ENCODE assay signal across 10 cellular contexts in genomic region chr17:41691031-41691777, GRCh38. TPM values are rescaled to one million over a fixed set of nuclear protein-coding genes. Genes with fewer than 3 reads are reported as not detected.
A peak's percentile ranks its signal among the peaks of the same experiment; 100 is the strongest.
DNase-seq lines count a peak whose midpoint lies in the region; ATAC-seq and TF ChIP-seq lines count a peak whose summit lies in the region.
"Had no signal": no experiment of that assay in that cellular context is flagged by ENCODE, and none has a peak within 500 bp of the region (broad histone marks: within the 10 kb centered on the region; RNA-seq: fewer than 3 reads in every experiment).

No MANE protein-coding gene starts in this region.

- 67 to 71% methylated on average over 10 of the region's 10 CpGs for WGBS in tibial nerve, 2 donors

- H3K9me3 Mint-ChIP-seq in CD14-positive monocyte (peaks cover 0 to 3% (median under 1%) of the 10 kb centered on the region in 7 donors), IgD-negative memory B cell (peaks cover 0 to 4% (median 0%) of the 10 kb centered on the region in 3 donors), MCF 10A (ENCODE audit: unreplicated experiment) (no peaks in the 10 kb centered on the region), naive B cell (no peaks in the 10 kb centered on the region)

- DNase-seq in CD14-positive monocyte (ENCODE audit: low spot score) (no peak), MCF 10A (ENCODE audit: unreplicated experiment) (no peak), naive B cell (peak; percentile 28), NCI-H2196 treated with DMSO at 0.1 percent for 48 hours (lab: John Stamatoyannopoulos, UW; ENCODE audit: unreplicated experiment) (no peak), tibial nerve (ENCODE audit: low spot score in 2 of 2) (no peak), DMS 273 treated with DMSO at 0.1 percent for 48 hours (lab: John Stamatoyannopoulos, UW) (no peak)
- DNase-seq: kidney had no signal

- ATAC-seq in naive B cell (ENCODE audit: low read depth in 2 of 2) (no peak), HG03521 (IDR thresholded peaks at IDR 0.05; ENCODE audit: unreplicated experiment) (no peak)

- H3K36me3 Mint-ChIP-seq in CD14-positive monocyte (peaks cover 45 to 58% of the 10 kb centered on the region in 2 donors), IgD-negative memory B cell (peaks cover 7% of the 10 kb centered on the region), MCF 10A (ENCODE audit: insufficient read depth, unreplicated experiment) (peaks cover 73% of the 10 kb centered on the region), naive B cell (peaks cover 9 to 16% of the 10 kb centered on the region in 2 donors)

- no peaks in the 10 kb centered on the region for H3K27me3 ChIP-seq in tibial nerve

- CTCF ChIA-PET in MCF 10A (lab: Yijun Ruan, JAX), result interaction anchor here (0.5 to 2.0 kb wide), 5 partner anchors 12 to 862 kb away, joined by 3 to 6 read pairs (median 4); partner anchors contain the start of gene HSD17B1

- peak overlapping the region; percentile 99 to 100 (median 99) for H3K27ac Mint-ChIP-seq in CD14-positive monocyte
- peak overlapping the region; percentile 100 for H3K27ac Mint-ChIP-seq in IgD-negative memory B cell
- no peak overlapping the region for H3K27ac Mint-ChIP-seq in MCF 10A (ENCODE audit: low read depth, unreplicated experiment)
- peak overlapping the region; percentile 72 to 100 (median 91) for H3K27ac Mint-ChIP-seq in naive B cell

- intact Hi-C loops in CD14-positive monocyte (cut with micrococcal nuclease) (no loop called here), MCF 10A (cut with micrococcal nuclease) (no loop called here)

- TF ChIP-seq CTCF in CD14-positive monocyte (IDR thresholded peaks at IDR 0.05) (no peak), MCF 10A (IDR thresholded peaks at IDR 0.05; ENCODE audit: unreplicated experiment) (no peak), tibial nerve (IDR thresholded peaks at IDR 0.05) (no peak)

- peaks cover 39% of the 10 kb centered on the region for H3K4me1 Mint-ChIP-seq in CD14-positive monocyte
- H3K4me1 Mint-ChIP-seq in IgD-negative memory B cell, result peaks cover 19 to 38% (median 28%) of the 10 kb centered on the region in 3 donors
- peaks cover 6% of the 10 kb centered on the region for H3K4me1 Mint-ChIP-seq in MCF 10A (ENCODE audit: insufficient read depth, unreplicated experiment)
- H3K4me1 Mint-ChIP-seq in naive B cell, result peaks cover 30 to 65% (median 56%) of the 10 kb centered on the region in 3 donors

- H3K27me3 Mint-ChIP-seq in CD14-positive monocyte (ENCODE audit: low read depth in 3 of 3), result peaks cover 0 to 19% (median 0%) of the 10 kb centered on the region in 3 donors
- H3K27me3 Mint-ChIP-seq in IgD-negative memory B cell, result no peaks in the 10 kb centered on the region
- H3K27me3 Mint-ChIP-seq in MCF 10A (ENCODE audit: insufficient read depth, unreplicated experiment), result no peaks in the 10 kb centered on the region
- no peaks in the 10 kb centered on the region for H3K27me3 Mint-ChIP-seq in naive B cell

- TF ChIP-seq EP300 in tibial nerve (IDR thresholded peaks at IDR 0.05), result no peak

- H3K27ac ChIP-seq in tibial nerve, result peak overlapping the region in 2 of 4 donors; percentile 41 to 100

- TF ChIP-seq POLR2A in tibial nerve (IDR thresholded peaks at IDR 0.05), result no peak

- POLR2A ChIA-PET in MCF 10A (lab: Yijun Ruan, JAX), result interaction anchor here (0.6 to 5.2 kb wide), 16 partner anchors 12 to 1153 kb away, joined by 3 to 136 read pairs (median 4); partner anchors contain the start of genes JUP and KRT17

- H3K4me3 ChIP-seq in tibial nerve, result peak overlapping the region in 2 of 4 donors; percentile 61 to 81

- H3K4me1 ChIP-seq in tibial nerve, result peaks cover 0 to 50% (median 25%) of the 10 kb centered on the region in 4 donors

- BruUV-seq in MCF 10A (replicated peaks; lab: Mats Ljungman, UMichigan), result no TSS peak

- H3K4me3 Mint-ChIP-seq in CD14-positive monocyte (peak overlapping the region in 1 of 2 donors; percentile 50), IgD-negative memory B cell (peak overlapping the region in 3 of 4 donors; percentile 95 to 100 (median 95)), MCF 10A (ENCODE audit: unreplicated experiment) (peak overlapping the region; percentile 94), naive B cell (peak overlapping the region; percentile 30 to 100 (median 94))

- H3K9me3 ChIP-seq in tibial nerve, result no peaks in the 10 kb centered on the region

- H3K36me3 ChIP-seq in tibial nerve, result peaks cover 11 to 61% (median 44%) of the 10 kb centered on the region in 3 donors

RNA-seq across cellular contexts. Expression of gene EIF1, which starts 2.5 kb away (rescaled TPM):
- polyA plus RNA-seq in CD14-positive monocyte (1,000 to 10,000 TPM; 1,176 to 1,536 TPM), IgD-negative memory B cell (1,505 TPM), naive B cell (ENCODE audit: low read depth in 6 of 6) (1,000 to 10,000 TPM; 1,122 to 1,685 (median 1,504) TPM)
- total RNA-seq in MCF 10A (2022) (1,945 and 2,169 TPM in 2 replicates), tibial nerve (100 to 1,000 TPM; 172 to 458 (median 243) TPM)

RNA-seq across cellular contexts. Expression of gene GAST, which starts 20.9 kb away (rescaled TPM):
- polyA plus RNA-seq in CD14-positive monocyte, result not detected
- polyA plus RNA-seq in IgD-negative memory B cell, result not detected
- not detected in 2 replicates for total RNA-seq in MCF 10A (2022)
- polyA plus RNA-seq in naive B cell (ENCODE audit: low read depth in 6 of 6), result not detected
- not detected for total RNA-seq in tibial nerve
- total RNA-seq: kidney, LHCN-M2 had no signal

RNA-seq across cellular contexts. Expression of gene HAP1, which starts 43.2 kb away (rescaled TPM):
- polyA plus RNA-seq in CD14-positive monocyte (not detected), IgD-negative memory B cell (not detected), naive B cell (ENCODE audit: low read depth in 6 of 6) (not detected)
- total RNA-seq in MCF 10A (2022) (0.37 and 0.49 TPM in 2 replicates), tibial nerve (1 to 10 TPM in 1 of 4 donors, under 1 TPM in 1, not detected in 2; 0.98 to 1.8 TPM)
- total RNA-seq: LHCN-M2 had no signal
